9 cellular contexts compared by ENCODE assay signal in genomic region chr14:49999826-50000214, GRCh38.
DNase-seq lines count a peak whose midpoint lies in the region; FAIRE-seq and TF ChIP-seq lines count a peak whose summit lies in the region.
"Had no signal": no experiment of that assay in that cellular context is flagged by ENCODE, and none has a peak within 500 bp of the region (broad histone marks: within the 10 kb centered on the region; RNA-seq: fewer than 3 reads in every experiment).

No MANE protein-coding gene starts in this region.

- 64% methylated on average over 6 of the region's 6 CpGs for WGBS in liver
- 43 to 61% methylated on average over 6 of the region's 6 CpGs for WGBS in testis, 2 donors

- FAIRE-seq in RCC 7860 (lab: Jason Lieb, UNC), result no peak

- TF ChIP-seq CTCF in liver (IDR thresholded peaks at IDR 0.05; ENCODE audit: low read depth, low read length, missing input control) (no peak), testis (IDR thresholded peaks at IDR 0.05) (no peak)

- H3K9me3 ChIP-seq in liver (ENCODE audit: control insufficient read depth in 4 of 4, low read length in 3 of 4), result no peaks in the 10 kb centered on the region
- H3K9me3 ChIP-seq in testis, result no peaks in the 10 kb centered on the region

- intact Hi-C loops in activated T-helper 2 cell treated with anti-CD3 and anti-CD28 coated beads, Interferon-gamma antibody, Interleukin-2, Interleukin-4, amounts not matched to agents 10 μg/mL and 5 μg/mL and 100 μg/mL, durations not matched to agents 14 hours and 24 hours and 36 hours (cut with micrococcal nuclease), result loop anchor here (1.0 to 5.0 kb wide), 14 partner anchors 16 to 522 kb away; partner anchors contain the start of genes MGAT2, RPL36AL and SOS2
- intact Hi-C loops in testis (cut with DNase I; ENCODE audit: low total_unique reads), result no loop called here

- H3K4me3 ChIP-seq in liver (ENCODE audit: low read depth in 1 of 3, low read length in 3 of 3) (no peak overlapping the region), testis (no peak overlapping the region)

- TF ChIP-seq RAD21 in liver (IDR thresholded peaks at IDR 0.05), result no peak

- no peaks in the 10 kb centered on the region for H3K27me3 ChIP-seq in liver (ENCODE audit: control insufficient read depth in 4 of 4, insufficient read depth in 4 of 4, low read length in 3 of 4)
- H3K27me3 ChIP-seq in testis, result no peaks in the 10 kb centered on the region

- H3K4me1 ChIP-seq in liver (ENCODE audit: control insufficient read depth in 4 of 4, insufficient read depth in 4 of 4, low read length in 3 of 4), result peaks cover 9 to 42% (median 34%) of the 10 kb centered on the region in 4 donors
- peaks cover 48% of the 10 kb centered on the region for H3K4me1 ChIP-seq in testis

- H3K36me3 ChIP-seq in liver (ENCODE audit: control insufficient read depth in 4 of 4, insufficient read depth in 3 of 4, low read depth in 1 of 4, low read length in 3 of 4) (no peaks in the 10 kb centered on the region), testis (ENCODE audit: low read depth, missing control alignments) (no peaks in the 10 kb centered on the region)

- H3K9ac ChIP-seq in liver (ENCODE audit: low read depth in 1 of 2, low read length in 2 of 2), result peak overlapping the region; percentile 7 to 96

- peaks cover 50% of the 10 kb centered on the region for H3K4me1 Mint-ChIP-seq in T-helper 1 cell treated with Interleukin-12 subunit alpha and Interleukin-12 subunit beta and Interleukin-4 antibody, amounts not matched to agents 30 μg/mL and 1 μg/mL, for 36 hours (ENCODE audit: low read depth)
- peaks cover 49% of the 10 kb centered on the region for H3K4me1 Mint-ChIP-seq in activated T-helper 2 cell treated with anti-CD3 and anti-CD28 coated beads, Interferon-gamma antibody, Interleukin-2, Interleukin-4, amounts not matched to agents 10 μg/mL and 5 μg/mL and 100 μg/mL, durations not matched to agents 14 hours and 24 hours and 36 hours (ENCODE audit: low read depth)

- H3K27ac ChIP-seq in liver (ENCODE audit: low read depth in 1 of 2, low read length in 2 of 2) (peak overlapping the region; percentile 92 to 94), testis (peak overlapping the region; percentile 81 to 90)

- H3K36me3 Mint-ChIP-seq in T-helper 1 cell treated with Interleukin-12 subunit alpha and Interleukin-12 subunit beta and Interleukin-4 antibody, amounts not matched to agents 30 μg/mL and 1 μg/mL, for 36 hours (ENCODE audit: low read depth), result peaks cover 6% of the 10 kb centered on the region
- peaks cover 4% of the 10 kb centered on the region for H3K36me3 Mint-ChIP-seq in activated T-helper 2 cell treated with anti-CD3 and anti-CD28 coated beads, Interferon-gamma antibody, Interleukin-2, Interleukin-4, amounts not matched to agents 10 μg/mL and 5 μg/mL and 100 μg/mL, durations not matched to agents 14 hours and 24 hours and 36 hours (ENCODE audit: low read depth)

- peak overlapping the region; percentile 78 for H3K4me3 Mint-ChIP-seq in T-helper 1 cell treated with Interleukin-12 subunit alpha and Interleukin-12 subunit beta and Interleukin-4 antibody, amounts not matched to agents 30 μg/mL and 1 μg/mL, for 36 hours
- peak overlapping the region; percentile 55 for H3K4me3 Mint-ChIP-seq in activated T-helper 2 cell treated with anti-CD3 and anti-CD28 coated beads, Interferon-gamma antibody, Interleukin-2, Interleukin-4, amounts not matched to agents 10 μg/mL and 5 μg/mL and 100 μg/mL, durations not matched to agents 14 hours and 24 hours and 36 hours (ENCODE audit: low read depth)

- DNase-seq in T-helper 1 cell, result no peak
- no peak for DNase-seq in activated T-helper 2 cell treated with anti-CD3 and anti-CD28 coated beads, Interferon-gamma antibody, Interleukin-2, Interleukin-4, amounts not matched to agents 10 μg/mL and 5 μg/mL and 100 μg/mL, durations not matched to agents 14 hours and 24 hours and 36 hours (ENCODE audit: low spot score)
- DNase-seq in testis, result no peak
- no peak for DNase-seq in NCI-H146 (lab: John Stamatoyannopoulos, UW)
- no peak for DNase-seq in stimulated activated CD4-positive, alpha-beta T cell treated with anti-CD3 and anti-CD28 coated beads, Interleukin-15, amount 100 ng/mL, for 24 hours
- DNase-seq in RCC 7860 (ENCODE audit: low spot score), result no peak
- DNase-seq: NCI-H1048 had no signal

- peak overlapping the region; percentile 99 for H3K27ac Mint-ChIP-seq in T-helper 1 cell treated with Interleukin-12 subunit alpha and Interleukin-12 subunit beta and Interleukin-4 antibody, amounts not matched to agents 30 μg/mL and 1 μg/mL, for 36 hours
- H3K27ac Mint-ChIP-seq in activated T-helper 2 cell treated with anti-CD3 and anti-CD28 coated beads, Interferon-gamma antibody, Interleukin-2, Interleukin-4, amounts not matched to agents 10 μg/mL and 5 μg/mL and 100 μg/mL, durations not matched to agents 14 hours and 24 hours and 36 hours, result peak overlapping the region; percentile 100

- H3K27me3 Mint-ChIP-seq in T-helper 1 cell treated with Interleukin-12 subunit alpha and Interleukin-12 subunit beta and Interleukin-4 antibody, amounts not matched to agents 30 μg/mL and 1 μg/mL, for 36 hours (ENCODE audit: low read depth), result no peaks in the 10 kb centered on the region
- H3K27me3 Mint-ChIP-seq in activated T-helper 2 cell treated with anti-CD3 and anti-CD28 coated beads, Interferon-gamma antibody, Interleukin-2, Interleukin-4, amounts not matched to agents 10 μg/mL and 5 μg/mL and 100 μg/mL, durations not matched to agents 14 hours and 24 hours and 36 hours (ENCODE audit: low read depth), result no peaks in the 10 kb centered on the region

- no peak for TF ChIP-seq POLR2A in testis (IDR thresholded peaks at IDR 0.05)

- no peaks in the 10 kb centered on the region for H3K9me3 Mint-ChIP-seq in T-helper 1 cell treated with Interleukin-12 subunit alpha and Interleukin-12 subunit beta and Interleukin-4 antibody, amounts not matched to agents 30 μg/mL and 1 μg/mL, for 36 hours
- no peaks in the 10 kb centered on the region for H3K9me3 Mint-ChIP-seq in activated T-helper 2 cell treated with anti-CD3 and anti-CD28 coated beads, Interferon-gamma antibody, Interleukin-2, Interleukin-4, amounts not matched to agents 10 μg/mL and 5 μg/mL and 100 μg/mL, durations not matched to agents 14 hours and 24 hours and 36 hours

TF ChIP-seq in liver, 16 proteins besides CTCF, POLR2A, EP300 and RAD21:
- TF ChIP-seq TAF1 (conservative IDR thresholded peaks at IDR 0.05) (no peak), JUND (IDR thresholded peaks at IDR 0.05) (no peak), HNF4G (IDR thresholded peaks at IDR 0.05) (no peak), HNF4A (conservative IDR thresholded peaks at IDR 0.05) (no peak), EGR1 (IDR thresholded peaks at IDR 0.05; ENCODE audit: low read depth in 2 of 2) (no peak), FOXA1 (IDR thresholded peaks at IDR 0.05) (no peak), YY1 (IDR thresholded peaks at IDR 0.05) (no peak), ATF3 (IDR thresholded peaks at IDR 0.05) (no peak), RXRA (IDR thresholded peaks at IDR 0.05) (no peak), MAX (IDR thresholded peaks at IDR 0.05) (no peak)
- TF ChIP-seq, protein P1, sequence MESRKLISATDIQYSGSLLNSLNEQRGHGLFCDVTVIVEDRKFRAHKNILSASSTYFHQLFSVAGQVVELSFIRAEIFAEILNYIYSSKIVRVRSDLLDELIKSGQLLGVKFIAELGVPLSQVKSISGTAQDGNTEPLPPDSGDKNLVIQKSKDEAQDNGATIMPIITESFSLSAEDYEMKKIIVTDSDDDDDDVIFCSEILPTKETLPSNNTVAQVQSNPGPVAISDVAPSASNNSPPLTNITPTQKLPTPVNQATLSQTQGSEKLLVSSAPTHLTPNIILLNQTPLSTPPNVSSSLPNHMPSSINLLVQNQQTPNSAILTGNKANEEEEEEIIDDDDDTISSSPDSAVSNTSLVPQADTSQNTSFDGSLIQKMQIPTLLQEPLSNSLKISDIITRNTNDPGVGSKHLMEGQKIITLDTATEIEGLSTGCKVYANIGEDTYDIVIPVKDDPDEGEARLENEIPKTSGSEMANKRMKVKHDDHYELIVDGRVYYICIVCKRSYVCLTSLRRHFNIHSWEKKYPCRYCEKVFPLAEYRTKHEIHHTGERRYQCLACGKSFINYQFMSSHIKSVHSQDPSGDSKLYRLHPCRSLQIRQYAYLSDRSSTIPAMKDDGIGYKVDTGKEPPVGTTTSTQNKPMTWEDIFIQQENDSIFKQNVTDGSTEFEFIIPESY (IDR thresholded peaks at IDR 0.05), result no peak
TF ChIP-seq in liver: peak in this region for 0.
